Comparison of ENCODE assay signal across 1 cellular context in the genomic region with DNA sequence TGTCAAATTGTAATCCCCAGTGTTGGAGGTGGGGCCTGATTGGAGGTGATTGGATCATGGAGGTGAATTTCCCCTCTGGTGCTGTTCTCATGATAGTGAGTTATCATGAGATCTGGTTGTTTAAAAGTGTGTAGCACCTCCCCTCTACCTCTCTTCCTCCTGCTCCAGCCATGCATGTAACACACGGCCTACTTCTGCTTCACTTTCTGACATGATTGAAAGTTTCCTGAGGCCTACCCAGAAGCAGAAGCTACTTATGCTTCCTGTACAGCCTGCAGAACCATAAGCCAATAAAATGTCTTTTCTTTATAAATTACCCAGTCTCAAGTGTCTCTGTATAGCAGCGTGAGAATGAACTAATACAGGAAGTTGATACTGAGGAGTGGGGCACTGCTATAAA.
TF ChIP-seq lines count a peak whose summit lies in the region.

No MANE protein-coding gene starts in this region.

TF ChIP-seq in WTC11, 78 proteins besides CTCF, POLR2A, EP300 and RAD21 (continued from another document):
- TF ChIP-seq, protein P1, sequence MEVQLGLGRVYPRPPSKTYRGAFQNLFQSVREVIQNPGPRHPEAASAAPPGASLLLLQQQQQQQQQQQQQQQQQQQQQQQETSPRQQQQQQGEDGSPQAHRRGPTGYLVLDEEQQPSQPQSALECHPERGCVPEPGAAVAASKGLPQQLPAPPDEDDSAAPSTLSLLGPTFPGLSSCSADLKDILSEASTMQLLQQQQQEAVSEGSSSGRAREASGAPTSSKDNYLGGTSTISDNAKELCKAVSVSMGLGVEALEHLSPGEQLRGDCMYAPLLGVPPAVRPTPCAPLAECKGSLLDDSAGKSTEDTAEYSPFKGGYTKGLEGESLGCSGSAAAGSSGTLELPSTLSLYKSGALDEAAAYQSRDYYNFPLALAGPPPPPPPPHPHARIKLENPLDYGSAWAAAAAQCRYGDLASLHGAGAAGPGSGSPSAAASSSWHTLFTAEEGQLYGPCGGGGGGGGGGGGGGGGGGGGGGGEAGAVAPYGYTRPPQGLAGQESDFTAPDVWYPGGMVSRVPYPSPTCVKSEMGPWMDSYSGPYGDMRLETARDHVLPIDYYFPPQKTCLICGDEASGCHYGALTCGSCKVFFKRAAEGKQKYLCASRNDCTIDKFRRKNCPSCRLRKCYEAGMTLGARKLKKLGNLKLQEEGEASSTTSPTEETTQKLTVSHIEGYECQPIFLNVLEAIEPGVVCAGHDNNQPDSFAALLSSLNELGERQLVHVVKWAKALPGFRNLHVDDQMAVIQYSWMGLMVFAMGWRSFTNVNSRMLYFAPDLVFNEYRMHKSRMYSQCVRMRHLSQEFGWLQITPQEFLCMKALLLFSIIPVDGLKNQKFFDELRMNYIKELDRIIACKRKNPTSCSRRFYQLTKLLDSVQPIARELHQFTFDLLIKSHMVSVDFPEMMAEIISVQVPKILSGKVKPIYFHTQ (CRISPR knock-in tag; IDR thresholded peaks at IDR 0.05) = no peak
- TF ChIP-seq, protein P2, sequence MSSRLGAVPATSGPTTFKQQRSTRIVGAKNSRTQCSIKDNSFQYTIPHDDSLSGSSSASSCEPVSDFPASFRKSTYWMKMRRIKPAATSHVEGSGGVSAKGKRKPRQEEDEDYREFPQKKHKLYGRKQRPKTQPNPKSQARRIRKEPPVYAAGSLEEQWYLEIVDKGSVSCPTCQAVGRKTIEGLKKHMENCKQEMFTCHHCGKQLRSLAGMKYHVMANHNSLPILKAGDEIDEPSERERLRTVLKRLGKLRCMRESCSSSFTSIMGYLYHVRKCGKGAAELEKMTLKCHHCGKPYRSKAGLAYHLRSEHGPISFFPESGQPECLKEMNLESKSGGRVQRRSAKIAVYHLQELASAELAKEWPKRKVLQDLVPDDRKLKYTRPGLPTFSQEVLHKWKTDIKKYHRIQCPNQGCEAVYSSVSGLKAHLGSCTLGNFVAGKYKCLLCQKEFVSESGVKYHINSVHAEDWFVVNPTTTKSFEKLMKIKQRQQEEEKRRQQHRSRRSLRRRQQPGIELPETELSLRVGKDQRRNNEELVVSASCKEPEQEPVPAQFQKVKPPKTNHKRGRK (CRISPR knock-in tag; IDR thresholded peaks at IDR 0.05; ENCODE audit: borderline replicate concordance) = no peak
- no peak for TF ChIP-seq ZNF317 (CRISPR knock-in tag; IDR thresholded peaks at IDR 0.05; ENCODE audit: borderline replicate concordance, low read depth)
- TF ChIP-seq, protein P3, sequence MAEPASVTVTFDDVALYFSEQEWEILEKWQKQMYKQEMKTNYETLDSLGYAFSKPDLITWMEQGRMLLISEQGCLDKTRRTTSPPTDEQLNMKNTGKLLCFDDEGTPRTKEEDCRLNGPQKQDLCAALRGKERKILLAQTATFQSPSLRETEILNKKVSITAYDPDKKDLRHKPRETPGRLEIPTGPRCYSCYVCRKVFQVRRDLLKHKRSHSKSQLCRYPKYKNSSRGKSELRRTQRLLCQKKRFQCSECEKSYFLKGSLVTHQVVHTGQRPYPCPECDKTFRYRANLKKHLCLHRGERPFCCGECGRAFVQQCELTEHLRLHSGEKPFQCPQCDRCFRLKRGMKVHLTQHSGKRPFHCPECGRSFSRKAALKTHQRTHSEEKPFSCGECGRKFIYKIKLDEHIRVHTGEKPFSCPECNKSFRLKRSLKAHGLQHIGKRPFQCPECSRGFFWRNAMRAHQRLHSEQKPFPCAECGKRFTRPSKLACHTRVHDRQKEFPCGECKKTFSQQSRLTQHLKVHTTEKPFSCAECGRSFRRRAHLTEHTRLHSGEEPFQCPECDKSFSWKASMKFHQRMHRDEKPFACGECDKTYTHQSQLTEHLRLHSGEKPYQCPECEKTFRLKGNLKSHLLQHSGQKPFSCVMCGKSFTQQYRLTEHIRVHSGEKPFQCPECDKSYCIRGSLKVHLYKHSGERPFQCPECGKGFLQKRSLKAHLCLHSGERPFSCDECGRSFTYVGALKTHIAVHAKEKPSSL (CRISPR knock-in tag; conservative IDR thresholded peaks at IDR 0.05) = no peak
